In the genomic region with DNA sequence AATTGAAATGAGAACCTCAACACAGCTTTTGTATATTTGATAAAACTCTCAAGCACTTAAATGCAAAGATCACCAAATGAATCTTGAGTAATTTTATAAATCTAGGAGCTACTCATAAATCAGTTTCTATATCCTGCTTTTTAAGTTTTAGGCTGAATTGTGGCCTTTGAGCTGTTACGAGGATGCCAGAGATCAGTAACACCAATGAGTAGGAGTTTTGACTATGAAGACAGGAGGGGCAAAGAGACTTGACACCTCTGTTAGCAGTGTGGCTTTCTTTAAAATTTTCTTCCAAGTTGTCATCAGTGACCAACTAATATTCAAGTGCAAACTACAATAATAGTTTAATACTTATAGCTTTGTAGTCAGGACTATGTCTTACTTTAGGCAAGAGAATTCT, we compare ENCODE assay signal across 12 cellular contexts.
"Had no signal": no experiment of that assay in that cellular context is flagged by ENCODE, and none has a peak within 500 bp of the region (broad histone marks: within the 10 kb centered on the region; RNA-seq: fewer than 3 reads in every experiment).

No MANE protein-coding gene starts in this region.

- H3K9me3 Mint-ChIP-seq: activated CD8-positive, alpha-beta T cell treated with anti-CD3 and anti-CD28 coated beads for 36 hours; activated naive CD4-positive, alpha-beta T cell treated with anti-CD3 and anti-CD28 coated beads for 36 hours; activated T-helper 2 cell treated with anti-CD3 and anti-CD28 coated beads, Interferon-gamma antibody, Interleukin-2, Interleukin-4, amounts not matched to agents 10 μg/mL and 5 μg/mL and 100 μg/mL, durations not matched to agents 14 hours and 24 hours and 36 hours; nephron had no signal

- H3K27ac Mint-ChIP-seq: activated CD8-positive, alpha-beta T cell treated with anti-CD3 and anti-CD28 coated beads for 36 hours; activated naive CD4-positive, alpha-beta T cell treated with anti-CD3 and anti-CD28 coated beads for 36 hours; activated T-helper 2 cell treated with anti-CD3 and anti-CD28 coated beads, Interferon-gamma antibody, Interleukin-2, Interleukin-4, amounts not matched to agents 10 μg/mL and 5 μg/mL and 100 μg/mL, durations not matched to agents 14 hours and 24 hours and 36 hours; nephron had no signal

- H3K4me1 ChIP-seq: upper lobe of left lung had no signal

- H3K4me1 Mint-ChIP-seq: nephron had no signal

- H3K4me3 Mint-ChIP-seq: activated CD8-positive, alpha-beta T cell treated with anti-CD3 and anti-CD28 coated beads for 36 hours; activated naive CD4-positive, alpha-beta T cell treated with anti-CD3 and anti-CD28 coated beads for 36 hours; nephron had no signal

- H3K27me3 Mint-ChIP-seq: activated CD8-positive, alpha-beta T cell treated with anti-CD3 and anti-CD28 coated beads for 36 hours had no signal

- DNase-seq: activated CD8-positive, alpha-beta memory T cell treated with anti-CD3 and anti-CD28 coated beads, Interleukin-2, amount 50 U/mL, for 48 hours; activated CD8-positive, alpha-beta T cell treated with anti-CD3 and anti-CD28 coated beads for 36 hours; activated naive CD4-positive, alpha-beta T cell treated with anti-CD3 and anti-CD28 coated beads for 36 hours; islet precursor cell; nucleus accumbens; stimulated activated CD4-positive, alpha-beta T cell treated with anti-CD3 and anti-CD28 coated beads, Interleukin-15, amount 100 ng/mL, for 24 hours; stimulated activated CD4-positive, alpha-beta T cell treated with anti-CD3 and anti-CD28 coated beads, Interleukin-4, amount 100 ng/mL, for 1 hour; stimulated activated naive CD4-positive, alpha-beta T cell; upper lobe of left lung; WERI-Rb-1 had no signal

- H3K27ac ChIP-seq: upper lobe of left lung, WERI-Rb-1 had no signal

- H3K27me3 ChIP-seq: upper lobe of left lung had no signal

- H3K9me3 ChIP-seq: upper lobe of left lung had no signal

- H3K36me3 ChIP-seq: WERI-Rb-1 had no signal

- ATAC-seq: activated CD8-positive, alpha-beta T cell treated with anti-CD3 and anti-CD28 coated beads for 36 hours had no signal

- H3K4me3 ChIP-seq: upper lobe of left lung had no signal
